In genomic region chr17:51259574-51260236, GRCh38 we compare ENCODE assay signal across 8 cellular contexts. TPM values are rescaled to one million over a fixed set of nuclear protein-coding genes. Genes with fewer than 3 reads are reported as not detected.
DNase-seq lines count a peak whose midpoint lies in the region; ATAC-seq, FAIRE-seq and TF ChIP-seq lines count a peak whose summit lies in the region.

MBTD1 (minus strand) TSS chr17:51260049; CDS start chr17:51225161, 34,888 bp downstream.

- no peak for FAIRE-seq in keratinocyte (lab: Jason Lieb, UNC)

- peak within 1 kb of the TSS; percentile 98 for H2AFZ ChIP-seq in keratinocyte (ENCODE audit: control insufficient read depth, low read length)

- ATAC-seq in GM19023 (IDR thresholded peaks at IDR 0.05; ENCODE audit: unreplicated experiment) = peak; percentile 75
- peak; percentile 74 for ATAC-seq in HG03280 (IDR thresholded peaks at IDR 0.05; ENCODE audit: unreplicated experiment)

- H4K20me1 ChIP-seq in keratinocyte (ENCODE audit: control insufficient read depth, extremely low read depth, insufficient read depth, low read length) = no peaks in the 10 kb centered on the region

- peaks cover 2% of the 10 kb centered on the region for H3K9me1 ChIP-seq in keratinocyte (ENCODE audit: control insufficient read depth, extremely low read depth, insufficient read depth, low read length)

- H3K4me2 ChIP-seq in keratinocyte (ENCODE audit: control insufficient read depth, extremely low read depth, insufficient read depth, low read depth, low read length) = peak within 1 kb of the TSS; percentile 96

- peaks cover 36% of the 10 kb centered on the region for H3K4me1 ChIP-seq in keratinocyte (ENCODE audit: control insufficient read depth, extremely low read depth, insufficient read depth, low read length)

- H3K27me3 ChIP-seq in keratinocyte (ENCODE audit: control insufficient read depth, extremely low read depth, insufficient read depth, low read length) = no peaks in the 10 kb centered on the region

- no peaks in the 10 kb centered on the region for H3K9me3 ChIP-seq in keratinocyte (ENCODE audit: control insufficient read depth, low read depth, low read length)

- peaks cover 0 to 9% of the 10 kb centered on the region in 2 experiments for H3K36me3 ChIP-seq in keratinocyte (ENCODE audit: control insufficient read depth in 2 of 2, extremely low read depth in 1 of 2, insufficient read depth in 2 of 2, low read length in 2 of 2)

- H3K79me2 ChIP-seq in keratinocyte (ENCODE audit: control insufficient read depth, insufficient read depth, low read length) = peaks cover 87% of the 10 kb centered on the region

- DNase-seq in AG08395 (ENCODE audit: low spot score) (peak; percentile 97), NCI-H446 treated with DMSO at 0.1 percent for 48 hours (lab: John Stamatoyannopoulos, UW) (peak; percentile 90), cerebellar nuclear complex (lab: John Stamatoyannopoulos, UW) (peak; percentile 66 to 94), keratinocyte (ENCODE audit: low read depth, low spot score) (peak; percentile 74)
- DNase-seq in activated CD4-positive, CD25-positive, alpha-beta regulatory T cell treated with anti-CD3 and anti-CD28 coated beads, Interleukin-2, amount 50 U/mL, for 72 hours = peak; percentile 95
- DNase-seq in stimulated activated CD4-positive, alpha-beta T cell treated with anti-CD3 and anti-CD28 coated beads, Interleukin-12 subunit alpha, Interleukin-12 subunit beta, amount 100 ng/mL, for 48 hours (ENCODE audit: low read depth in 2 of 3, low spot score in 1 of 3) = peak; percentile 89 to 91 (median 90)

- peak within 1 kb of the TSS; percentile 100 for H3K27ac ChIP-seq in keratinocyte (ENCODE audit: control insufficient read depth, insufficient read depth, low read length)

- dilution Hi-C loops in keratinocyte (cut with MboI; ENCODE audit: extremely low pct_ligation_motif_present, low sequenced_read_pairs) = no loop called here

- peak within 1 kb of the TSS; percentile 98 for H3K9ac ChIP-seq in keratinocyte (ENCODE audit: control insufficient read depth, extremely low read depth, insufficient read depth, low read length)

- H3K4me3 ChIP-seq in keratinocyte (ENCODE audit: control insufficient read depth in 2 of 3, extremely low read depth in 1 of 3, insufficient read depth in 2 of 3, low read depth in 1 of 3, low read length in 3 of 3) = peak within 1 kb of the TSS; percentile 83 to 95 (median 94)

- TF ChIP-seq CTCF in keratinocyte (optimal IDR thresholded peaks at IDR 0.05 in 1 of 3, IDR thresholded peaks at IDR 0.05 in 1 of 3, conservative IDR thresholded peaks at IDR 0.05 in 1 of 3; ENCODE audit: extremely low read depth in 1 of 3, insufficient read depth in 2 of 3, low read length in 3 of 3) = no peak

RNA-seq across cellular contexts. Expression of gene MBTD1, which starts in this region (rescaled TPM):
- polyA plus RNA-seq in keratinocyte = 2.5 to 7.0 TPM (median 4.5 TPM) in 3 replicates
- polyA plus RNA-seq in keratinocyte (2011; ENCODE audit: low read depth) = 7.7 TPM
- polyA plus RNA-seq in keratinocyte (2011; cell fraction: cytosol; rRNA removed) = 1.8 and 4.2 TPM in 2 replicates
- polyA plus RNA-seq in keratinocyte (2011; cell fraction: nucleus; rRNA removed) = 8.9 and 11.9 TPM in 2 replicates
- 3.0 and 5.8 TPM in 2 replicates for polyA plus RNA-seq in keratinocyte (2012; ENCODE audit: low replicate concordance)
- polyA minus RNA-seq in keratinocyte = 1.8 to 12.0 TPM (median 3.8 TPM) in 3 replicates
- polyA minus RNA-seq in keratinocyte (2011; cell fraction: cytosol; rRNA and poly(A)+ RNA removed) = 3.1 TPM
- polyA minus RNA-seq in keratinocyte (2011; cell fraction: nucleus; rRNA and poly(A)+ RNA removed) = 7.6 and 17.5 TPM in 2 replicates

Comparison
In these comparisons a context has a peak if more than half of its experiments do, and no peak if none do; other contexts are left out.
1. Peak in every context shown above with its lines: DNase-seq, ATAC-seq, H3K4me3 ChIP-seq and H3K27ac ChIP-seq.